In genomic region chr4:10105421-10105820, GRCh38 we compare ENCODE assay signal across 12 cellular contexts. TPM values are rescaled to one million over a fixed set of nuclear protein-coding genes. Genes with fewer than 3 reads are reported as not detected.
DNase-seq lines count a peak whose midpoint lies in the region; ATAC-seq, FAIRE-seq and TF ChIP-seq lines count a peak whose summit lies in the region.
"Had no signal": no experiment of that assay in that cellular context is flagged by ENCODE, and none has a peak within 500 bp of the region (broad histone marks: within the 10 kb centered on the region; RNA-seq: fewer than 3 reads in every experiment).

No MANE protein-coding gene starts in this region.

- peak overlapping the region; percentile 97 for H2BK120ac ChIP-seq in IMR-90 (ENCODE audit: low read depth, low read length)

- peak overlapping the region; percentile 87 for H2AK5ac ChIP-seq in IMR-90 (ENCODE audit: low read depth, low read length)

- H3K36me3 ChIP-seq in IMR-90 (ENCODE audit: control insufficient read depth, insufficient read depth, low read length) (peaks cover 74% of the 10 kb centered on the region), neural progenitor cell (no peaks in the 10 kb centered on the region)

- peak overlapping the region; percentile 9 for H3K4me3 Mint-ChIP-seq in neural progenitor cell

- peak overlapping the region; percentile 99 for H2BK5ac ChIP-seq in IMR-90 (ENCODE audit: low read depth, low read length, poor library complexity, severe bottlenecking)

- TF ChIP-seq RAD21 in A549 (conservative IDR thresholded peaks at IDR 0.05 in 1 of 2, IDR thresholded peaks at IDR 0.05 in 1 of 2): no peak
- TF ChIP-seq RAD21 in IMR-90 (IDR thresholded peaks at IDR 0.05; ENCODE audit: low read length): no peak

- FAIRE-seq in A549 (lab: Jason Lieb, UNC): no peak
- FAIRE-seq in RCC 7860 (lab: Jason Lieb, UNC): no peak
- FAIRE-seq: GM18507 had no signal

- H3K4me1 ChIP-seq in A549: peaks cover 50% of the 10 kb centered on the region
- H3K4me1 ChIP-seq in IMR-90 (ENCODE audit: control insufficient read depth, insufficient read depth, low read length): peaks cover 68% of the 10 kb centered on the region
- H3K4me1 ChIP-seq in neural progenitor cell: peaks cover 43% of the 10 kb centered on the region

- H3K9me1 ChIP-seq in IMR-90 (ENCODE audit: insufficient read depth, low read length): peaks cover 70% of the 10 kb centered on the region

- H3K4me1 Mint-ChIP-seq in neural progenitor cell: peaks cover 67% of the 10 kb centered on the region

- BruUV-seq in IMR-90 (replicated peaks; lab: Mats Ljungman, UMichigan): TSS peak; percentile 3

- POLR2A ChIA-PET in A549 (lab: Yijun Ruan, JAX) (interaction anchor here (2.6 kb wide), 1 partner anchor 12 kb away, joined by 7 read pairs; the partner anchor contains the start of gene WDR1), IMR-90 (lab: Charles Lee; ENCODE audit: unreplicated experiment) (no interaction called here)

- H3K27me3 ChIP-seq in IMR-90 (ENCODE audit: control insufficient read depth, insufficient read depth, low read length) (no peaks in the 10 kb centered on the region), neural progenitor cell (no peaks in the 10 kb centered on the region)

- TF ChIP-seq POLR2A in A549 (IDR thresholded peaks at IDR 0.05; ENCODE audit: low read length): no peak
- no peak for TF ChIP-seq POLR2A in IMR-90 (IDR thresholded peaks at IDR 0.05; ENCODE audit: low read depth, low read length)

- H3K14ac ChIP-seq in IMR-90 (replicated peaks; ENCODE audit: low read depth, low read length): peak overlapping the region; percentile 100

- H2BK15ac ChIP-seq in IMR-90 (ENCODE audit: low read depth, low read length): peak overlapping the region; percentile 98

- H2BK20ac ChIP-seq in IMR-90 (ENCODE audit: low read depth, low read length): peak overlapping the region; percentile 84

- CTCF ChIA-PET in A549 (lab: Yijun Ruan, JAX): interaction anchor here (0.7 kb wide), 1 partner anchor 10 kb away, joined by 3 read pairs; no protein-coding TSS in a partner anchor
- CTCF ChIA-PET in IMR-90 (lab: Yijun Ruan, JAX): no interaction called here

- no peak for DNase-seq in A549 (ENCODE audit: low read depth in 1 of 2, low spot score in 1 of 2)
- DNase-seq in IMR-90: no peak
- DNase-seq in neural progenitor cell (ENCODE audit: low spot score): no peak
- DNase-seq in RCC 7860 (ENCODE audit: low spot score): no peak
- DNase-seq in NK-92 treated with Interleukin-12 subunit alpha and Interleukin-12 subunit beta, amount 100 ng/mL, for 24 hours (lab: John Stamatoyannopoulos, UW): no peak
- DNase-seq in DMS153 treated with DMSO at 0.1 percent for 48 hours (lab: John Stamatoyannopoulos, UW; ENCODE audit: unreplicated experiment): no peak
- no peak for DNase-seq in activated gamma-delta T cell treated with Interleukin-2 at 50 U/mL for 16 hours
- DNase-seq: activated CD4-positive, alpha-beta T cell treated with anti-CD3 and anti-CD28 coated beads for 48 hours; cerebellar nuclear complex; GOT3 had no signal

- ATAC-seq in A549 (no peak), IMR-90 (ENCODE audit: low read depth) (no peak)

- H4K8ac ChIP-seq in IMR-90 (ENCODE audit: low read depth in 2 of 2, low read length in 2 of 2): peak overlapping the region; percentile 78 to 99

- H4K5ac ChIP-seq in IMR-90 (ENCODE audit: low read depth, low read length): peak overlapping the region; percentile 75; the same call in 1 of the 2 replicates

- peaks cover 99% of the 10 kb centered on the region for H3K79me2 ChIP-seq in neural progenitor cell (ENCODE audit: low read depth)

- peak overlapping the region; percentile 99; the same call in 1 of the 2 replicates for H3K23ac ChIP-seq in IMR-90 (ENCODE audit: low read depth, low read length)

- H4K91ac ChIP-seq in IMR-90 (ENCODE audit: insufficient read depth, low read depth, low read length): peak overlapping the region; percentile 99

- H3K9me3 Mint-ChIP-seq in neural progenitor cell: no peaks in the 10 kb centered on the region

- 97% methylated on average over 4 of the region's 4 CpGs for WGBS in A549 (ENCODE audit: missing lambda C conversion rate)
- no CpG with 5 or more reads among the region's 4 CpGs for WGBS in IMR-90 (ENCODE audit: extremely low coverage in 2 of 2, insufficient read length in 1 of 2), 2 experiments

- H3K4me3 ChIP-seq in A549: no peak overlapping the region
- no peak overlapping the region for H3K4me3 ChIP-seq in IMR-90 (ENCODE audit: insufficient read depth, low read depth, low read length)
- no peak overlapping the region for H3K4me3 ChIP-seq in neural progenitor cell

- peak overlapping the region; percentile 2; the same call in 1 of the 2 replicates for H3K9ac ChIP-seq in IMR-90 (ENCODE audit: low read depth, low read length)
- H3K9ac ChIP-seq in neural progenitor cell: no peak overlapping the region

- peak overlapping the region; percentile 92 for H3K27ac Mint-ChIP-seq in neural progenitor cell

- no peak for TF ChIP-seq CTCF in A549 (IDR thresholded peaks at IDR 0.05)
- TF ChIP-seq CTCF in IMR-90 (conservative IDR thresholded peaks at IDR 0.05; ENCODE audit: low read depth, low read length): no peak
- no peak for TF ChIP-seq CTCF in neural progenitor cell (IDR thresholded peaks at IDR 0.05)

- intact Hi-C loops in IMR-90 (cut with micrococcal nuclease): no loop called here

- dilution Hi-C loops in IMR-90 (cut with HindIII; ENCODE audit: low sequenced_read_pairs, unreplicated experiment): no loop called here

- peaks cover 36% of the 10 kb centered on the region for H3F3A ChIP-seq in neural progenitor cell (ENCODE audit: low read depth)

- H2AK9ac ChIP-seq in IMR-90 (replicated peaks; ENCODE audit: low read depth, low read length, poor library complexity): peak overlapping the region; percentile 31

- H3K4me2 ChIP-seq in A549 (peak overlapping the region; percentile 73), IMR-90 (ENCODE audit: low read depth, low read length) (peak overlapping the region; percentile 64), neural progenitor cell (peak overlapping the region; percentile 70)

- H3K27ac ChIP-seq in A549 (peak overlapping the region in 1 of 2 experiments; percentile 76; a peak in 3 of 6 replicates), IMR-90 (ENCODE audit: insufficient read depth, low read length) (peak overlapping the region; percentile 94), cingulate gyrus (ENCODE audit: low read depth, low read length) (peak overlapping the region; percentile 5), neural progenitor cell (no peak overlapping the region)

- H3K79me1 ChIP-seq in IMR-90 (ENCODE audit: low read depth in 1 of 2, low read length in 2 of 2): peaks cover 0 to 62% of the 10 kb centered on the region in 2 experiments; a peak in 2 of 4 replicates

- H3K27me3 Mint-ChIP-seq in neural progenitor cell (ENCODE audit: insufficient read depth, low read depth): peaks cover 4% of the 10 kb centered on the region

- H3K9me3 ChIP-seq in A549: no peaks in the 10 kb centered on the region
- H3K9me3 ChIP-seq in IMR-90 (ENCODE audit: control insufficient read depth, insufficient read depth, low read length): no peaks in the 10 kb centered on the region
- no peaks in the 10 kb centered on the region for H3K9me3 ChIP-seq in neural progenitor cell (ENCODE audit: low read depth)

- H3K4ac ChIP-seq in IMR-90 (ENCODE audit: low read depth, low read length): peak overlapping the region; percentile 100

- H3K18ac ChIP-seq in IMR-90 (ENCODE audit: low read depth, low read length): peak overlapping the region; percentile 81; the same call in 1 of the 2 replicates

- peaks cover 37% of the 10 kb centered on the region for H3K36me3 Mint-ChIP-seq in neural progenitor cell

- no peak for TF ChIP-seq EP300 in A549 (IDR thresholded peaks at IDR 0.05)

- H3K56ac ChIP-seq in IMR-90 (ENCODE audit: extremely low read depth, insufficient read depth, low read length): 0 out of 2 replicates have a peak overlapping the region, but pooled peaks have one; percentile 27

- peaks cover 96% of the 10 kb centered on the region for H4K20me1 ChIP-seq in IMR-90 (ENCODE audit: insufficient read depth, low read length)
- H4K20me1 ChIP-seq in neural progenitor cell (ENCODE audit: low read depth): peaks cover 97% of the 10 kb centered on the region

- in situ Hi-C loops in IMR-90 (cut with MboI; ENCODE audit: low sequenced_read_pairs): no loop called here

- H2AFZ ChIP-seq in IMR-90 (replicated peaks; ENCODE audit: low read length, poor library complexity) (no peak overlapping the region), neural progenitor cell (replicated peaks) (no peak overlapping the region)

TF ChIP-seq in A549, 52 proteins besides CTCF, POLR2A, EP300 and RAD21 (continues in another document):
- no peak for TF ChIP-seq KDM5A (IDR thresholded peaks at IDR 0.05)
- TF ChIP-seq NPAS2 (CRISPR knock-in tag; IDR thresholded peaks at IDR 0.05; ENCODE audit: borderline replicate concordance): no peak
- no peak for TF ChIP-seq EHF (CRISPR knock-in tag; IDR thresholded peaks at IDR 0.05)
- TF ChIP-seq ZFP36 (IDR thresholded peaks at IDR 0.05; ENCODE audit: borderline replicate concordance, partially characterized antibody): no peak
- TF ChIP-seq FOSL2 (IDR thresholded peaks at IDR 0.05): no peak
- TF ChIP-seq FOSL2 (CRISPR knock-in tag; IDR thresholded peaks at IDR 0.05): no peak
- TF ChIP-seq MAFK (IDR thresholded peaks at IDR 0.05; ENCODE audit: partially characterized antibody): no peak

TF ChIP-seq in IMR-90, 13 proteins besides CTCF, POLR2A, EP300 and RAD21 (continues in another document):
- TF ChIP-seq NFE2L2 (IDR thresholded peaks at IDR 0.05; ENCODE audit: low read depth, low read length) (no peak), BHLHE40 (IDR thresholded peaks at IDR 0.05; ENCODE audit: low read depth, low read length) (no peak), CHD1 (IDR thresholded peaks at IDR 0.05; ENCODE audit: low read depth, low read length) (no peak), FOS (IDR thresholded peaks at IDR 0.05; ENCODE audit: low read depth, low read length) (no peak), USF2 (IDR thresholded peaks at IDR 0.05; ENCODE audit: low read depth, low read length) (no peak)

RNA-seq across cellular contexts. Expression of gene WDR1, which starts 11.2 kb away (rescaled TPM):
- 207 and 326 TPM in 2 replicates for polyA plus RNA-seq in A549 (2011; rRNA removed)
- 347 and 391 TPM in 2 replicates for polyA plus RNA-seq in A549 (2012; cell fraction: cytosol; rRNA removed)
- 453 and 488 TPM in 2 replicates for polyA plus RNA-seq in A549 (2012; cell fraction: nucleus; rRNA removed)
- polyA plus RNA-seq in A549 (2017; fragmentation: RNase III; extraction: RNeasy Plus Mini Kit Qiagen cat#74134 plus additional on column Dnase treatment): 251 to 278 TPM (median 266 TPM) in 3 replicates
- 249 and 252 TPM in 2 replicates for polyA minus RNA-seq in A549 (2011; rRNA and poly(A)+ RNA removed)
- 782 and 992 TPM in 2 replicates for total RNA-seq in IMR-90 (2012; rRNA removed)
- 725 and 739 TPM in 2 replicates for polyA plus RNA-seq in IMR-90 (2012; rRNA removed)
- polyA plus RNA-seq in IMR-90 (2012; cell fraction: cytosol; rRNA removed): 709 and 1,014 TPM in 2 replicates
- 487 and 886 TPM in 2 replicates for polyA plus RNA-seq in IMR-90 (2012; cell fraction: nucleus; rRNA removed; ENCODE audit: low replicate concordance)
- total RNA-seq in neural progenitor cell (ENCODE audit: low replicate concordance): 83.1 and 125 TPM in 2 replicates
